Comparison of ENCODE assay signal across 25 cellular contexts in the genomic region with DNA sequence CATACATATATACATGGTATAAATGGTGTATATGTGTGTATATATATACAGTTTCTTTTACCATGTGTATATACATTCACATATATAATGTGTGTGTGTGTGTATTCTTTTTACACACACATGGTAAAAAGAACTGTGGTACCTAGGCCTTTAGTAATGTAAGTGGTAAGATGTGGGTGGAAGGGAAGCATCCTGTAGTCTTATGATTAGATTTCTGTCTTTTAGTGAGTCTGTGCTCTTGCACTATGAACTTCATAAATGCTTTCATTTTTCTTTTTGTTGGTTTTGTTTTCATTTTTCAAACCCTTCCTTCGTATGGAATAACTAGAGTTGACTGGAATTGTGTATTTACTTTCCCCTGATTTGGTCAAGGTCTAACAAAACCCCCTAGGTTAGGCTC. TPM values are rescaled to one million over a fixed set of nuclear protein-coding genes. Genes with fewer than 3 reads are reported as not detected.
"Had no signal": no experiment of that assay in that cellular context is flagged by ENCODE, and none has a peak within 500 bp of the region (broad histone marks: within the 10 kb centered on the region; RNA-seq: fewer than 3 reads in every experiment).

No MANE protein-coding gene starts in this region.

- ATAC-seq: left colon; left lung; naive thymus-derived CD8-positive, alpha-beta T cell; pancreas; right cardiac atrium; sciatic nerve; stimulated activated effector memory CD8-positive, alpha-beta T cell treated with anti-CD3 and anti-CD28 coated beads, Interleukin-12 subunit alpha, Interleukin-12 subunit beta, amount 100 ng/mL, for 72 hours; upper lobe of right lung had no signal

- H3K4me3 ChIP-seq: left lung, lung, pancreas, prostate gland, skin epidermis, spleen, suprapubic skin, thoracic aorta, tibial artery, upper lobe of right lung had no signal

- H3K27ac ChIP-seq: left lung, pancreas, prostate gland, skin epidermis, spleen, suprapubic skin, thoracic aorta, tibial artery, upper lobe of right lung had no signal

- H3K27me3 ChIP-seq: left lung, pancreas, spleen, suprapubic skin, tibial artery, upper lobe of right lung had no signal

- DNase-seq: hypothalamus; immature natural killer cell; kidney; left colon; left lung; mesendoderm; naive thymus-derived CD8-positive, alpha-beta T cell; nucleus accumbens; pancreas; posterior cingulate gyrus; retina; right cardiac atrium; spleen; stimulated activated CD4-positive, alpha-beta T cell treated with anti-CD3 and anti-CD28 coated beads, Interleukin-4, amount 100 ng/mL, for 24 hours; stimulated activated naive CD4-positive, alpha-beta T cell; tibial artery; trophoblast cell; upper lobe of right lung had no signal

- H3K4me1 ChIP-seq: left lung, pancreas, prostate gland, spleen, suprapubic skin, tibial artery, upper lobe of right lung had no signal

- H3K36me3 ChIP-seq: left lung, pancreas, prostate gland, spleen, suprapubic skin, thoracic aorta, tibial artery, upper lobe of right lung had no signal

- H3K9me3 ChIP-seq: pancreas, prostate gland, suprapubic skin, thoracic aorta, upper lobe of right lung had no signal

RNA-seq across cellular contexts. Expression of a gene that starts 12.1 kb away (rescaled TPM):
- total RNA-seq: naive thymus-derived CD8-positive, alpha-beta T cell had no signal
- polyA plus RNA-seq: immature natural killer cell; naive thymus-derived CD8-positive, alpha-beta T cell had no signal
